Comparison of ENCODE assay signal across 19 cellular contexts in genomic region chr18:44393406-44393805, GRCh38.
"Had no signal": no experiment of that assay in that cellular context is flagged by ENCODE, and none has a peak within 500 bp of the region (broad histone marks: within the 10 kb centered on the region; RNA-seq: fewer than 3 reads in every experiment).

No MANE protein-coding gene starts in this region.

- H3K4me1 Mint-ChIP-seq: neural progenitor cell had no signal

- H3K36me3 Mint-ChIP-seq: naive thymus-derived CD8-positive, alpha-beta T cell; neural progenitor cell had no signal

- H3K4me2 ChIP-seq: neural progenitor cell had no signal

- DNase-seq: effector memory CD4-positive, alpha-beta T cell; heart right ventricle; hypothalamus; left colon; mammary epithelial cell; mucosa of descending colon; naive thymus-derived CD8-positive, alpha-beta T cell; occipital lobe; small intestine; stimulated activated CD4-positive, alpha-beta T cell treated with anti-CD3 and anti-CD28 coated beads, Interleukin-2, amount 100 ng/mL, for 48 hours; stimulated activated naive CD4-positive, alpha-beta T cell treated with Interleukin-2 at 50 U/mL for 16 hours; upper lobe of left lung had no signal

- H3K27me3 ChIP-seq: heart right ventricle, neural progenitor cell, right atrium auricular region, upper lobe of left lung, vagina had no signal

- H3K27ac ChIP-seq: heart right ventricle, neural progenitor cell, right atrium auricular region, upper lobe of left lung, vagina had no signal

- H3K9ac ChIP-seq: neural progenitor cell had no signal

- H3K4me3 ChIP-seq: heart right ventricle, mucosa of descending colon, neural progenitor cell, right atrium auricular region, upper lobe of left lung, vagina had no signal

- H2AFZ ChIP-seq: neural progenitor cell had no signal

- H3K27ac Mint-ChIP-seq: naive thymus-derived CD8-positive, alpha-beta T cell; neural progenitor cell had no signal

- H3K4me3 Mint-ChIP-seq: naive thymus-derived CD8-positive, alpha-beta T cell; neural progenitor cell had no signal

- H3K4me1 ChIP-seq: heart right ventricle, right atrium auricular region, upper lobe of left lung had no signal

- H3K36me3 ChIP-seq: heart right ventricle, neural progenitor cell, right atrium auricular region, upper lobe of left lung, vagina had no signal

- FAIRE-seq: endometrium, frontal cortex, keratinocyte, small intestine had no signal

- H3K9me3 ChIP-seq: heart right ventricle, mucosa of descending colon, right atrium auricular region, upper lobe of left lung, vagina had no signal

- H3K27me3 Mint-ChIP-seq: naive thymus-derived CD8-positive, alpha-beta T cell had no signal

- H3K9me3 Mint-ChIP-seq: neural progenitor cell had no signal

- ATAC-seq: esophagus mucosa; heart right ventricle; left colon; mucosa of descending colon; naive thymus-derived CD8-positive, alpha-beta T cell had no signal
